ENCODE assay signal across 8 cellular contexts in the genomic region with DNA sequence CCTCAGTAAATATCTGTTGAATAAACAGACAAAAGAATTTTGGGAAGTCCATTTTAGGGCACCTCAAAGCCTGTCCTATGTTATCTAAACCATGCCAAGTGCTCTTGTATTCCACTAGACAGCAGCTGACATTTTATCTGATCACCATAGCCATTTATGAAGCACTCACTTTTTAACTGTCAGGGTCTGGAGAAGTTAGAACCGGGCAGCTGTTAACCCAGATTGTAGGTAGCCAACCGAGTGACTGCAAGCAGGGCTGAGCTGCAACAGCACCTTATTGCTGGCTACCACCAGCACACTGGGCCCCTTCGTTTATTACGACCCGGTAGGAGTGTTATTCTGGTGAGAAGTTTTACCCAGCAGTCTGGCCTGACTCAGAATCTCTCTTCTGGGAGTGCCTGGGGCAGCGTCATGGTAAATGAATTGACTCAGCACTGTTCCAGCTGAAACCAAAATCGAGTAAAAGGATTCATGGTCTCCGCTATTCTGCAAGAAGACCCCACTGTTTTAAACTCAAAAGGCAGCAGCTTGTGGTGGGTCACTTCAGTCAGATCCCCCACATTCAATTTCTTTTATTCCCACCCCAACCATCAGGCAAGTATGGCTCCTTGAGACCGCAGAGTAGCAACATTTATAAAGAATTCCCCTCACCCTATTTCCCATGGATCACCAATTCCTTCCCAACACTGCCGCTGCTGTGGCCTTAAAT. TPM values are rescaled to one million over a fixed set of nuclear protein-coding genes. Genes with fewer than 3 reads are reported as not detected.
A peak's percentile ranks its signal among the peaks of the same experiment; 100 is the strongest.
DNase-seq lines count a peak whose midpoint lies in the region; ATAC-seq and TF ChIP-seq lines count a peak whose summit lies in the region.

No MANE protein-coding gene starts in this region.

- H3K36me3 ChIP-seq in HEK293 (ENCODE audit: control insufficient read depth in 2 of 2, insufficient read depth in 1 of 2, low read length in 2 of 2), result peaks cover 0 to 26% of the 10 kb centered on the region in 2 experiments; a peak in 2 of 3 replicates
- no peaks in the 10 kb centered on the region for H3K36me3 ChIP-seq in esophagus (ENCODE audit: control insufficient read depth in 2 of 2, insufficient read depth in 2 of 2, low read length in 1 of 2)

- WGBS in esophagus, 2 donors, result 34 to 37% methylated on average over 10 of the region's 10 CpGs

- H3K27ac Mint-ChIP-seq in activated CD4-positive, alpha-beta T cell treated with anti-CD3 and anti-CD28 coated beads for 36 hours, result peak overlapping the region; percentile 92

- H3K27me3 ChIP-seq in esophagus (ENCODE audit: control insufficient read depth in 1 of 2, insufficient read depth in 2 of 2, low read length in 2 of 2), result no peaks in the 10 kb centered on the region

- H3K4me3 ChIP-seq in HEK293 (ENCODE audit: low read depth, low read length) (peak overlapping the region; percentile 85), esophagus (ENCODE audit: low read depth in 1 of 2, low read length in 2 of 2) (peak overlapping the region; percentile 80 to 99), retinal pigment epithelial cell (ENCODE audit: low read length) (peak overlapping the region; percentile 94)

- CTCF ChIA-PET in HEK293 (lab: Yijun Ruan, JAX), result interaction anchor here (0.6 to 2.6 kb wide), 7 partner anchors 9 to 375 kb away, joined by 3 to 13 read pairs (median 5); no protein-coding TSS in a partner anchor
- CTCF ChIA-PET in activated CD4-positive, alpha-beta T cell treated with anti-CD3 and anti-CD28 coated beads for 36 hours (lab: Charles Lee), result interaction anchor here (0.7 to 3.5 kb wide), 4 partner anchors 9 to 219 kb away, joined by 3 to 23 read pairs (median 6); no protein-coding TSS in a partner anchor

- H3K4me1 Mint-ChIP-seq in activated CD4-positive, alpha-beta T cell treated with anti-CD3 and anti-CD28 coated beads for 36 hours, result peaks cover 83% of the 10 kb centered on the region

- H3K4me1 ChIP-seq in HEK293 (ENCODE audit: control insufficient read depth, insufficient read depth, low read length) (peaks cover 7% of the 10 kb centered on the region; the same call in 1 of the 2 replicates), esophagus (ENCODE audit: control insufficient read depth in 2 of 2, insufficient read depth in 2 of 2, low read length in 1 of 2) (peaks cover 10 to 22% of the 10 kb centered on the region in 2 donors)

- TF ChIP-seq CTCF in HEK293 (tag by site-specific recombination; IDR thresholded peaks at IDR 0.05) (no peak), retinal pigment epithelial cell (conservative IDR thresholded peaks at IDR 0.05; ENCODE audit: low read depth, low read length) (no peak)

- no peak overlapping the region for H3K27ac ChIP-seq in HEK293 (ENCODE audit: extremely low read depth, low read depth, low read length)
- peak overlapping the region; percentile 75 to 96 for H3K27ac ChIP-seq in esophagus (ENCODE audit: low read depth in 2 of 2, low read length in 1 of 2)

- no peaks in the 10 kb centered on the region for H3K27me3 Mint-ChIP-seq in activated CD4-positive, alpha-beta T cell treated with anti-CD3 and anti-CD28 coated beads for 36 hours

- H3K4me3 Mint-ChIP-seq in activated CD4-positive, alpha-beta T cell treated with anti-CD3 and anti-CD28 coated beads for 36 hours, result peak overlapping the region; percentile 93

- intact Hi-C loops in activated CD4-positive, alpha-beta T cell treated with anti-CD3 and anti-CD28 coated beads for 36 hours (cut with DNase I, micrococcal nuclease), result loop anchor here (2.0 to 10.0 kb wide), 8 partner anchors 42 to 926 kb away; a partner anchor contains a TSS

- H3K36me3 Mint-ChIP-seq in activated CD4-positive, alpha-beta T cell treated with anti-CD3 and anti-CD28 coated beads for 36 hours (ENCODE audit: low read depth), result peaks cover 47% of the 10 kb centered on the region

- H3K9me3 ChIP-seq in HEK293 (ENCODE audit: control insufficient read depth, insufficient read depth, low read depth, low read length) (no peaks in the 10 kb centered on the region), esophagus (ENCODE audit: control insufficient read depth in 2 of 2, insufficient read depth in 1 of 2, low read depth in 1 of 2, low read length in 1 of 2) (no peaks in the 10 kb centered on the region)

- POLR2A ChIA-PET in HEK293 (lab: Yijun Ruan, JAX), result interaction anchor here (0.7 kb wide), 1 partner anchor 258 kb away, joined by 3 read pairs; no protein-coding TSS in a partner anchor
- POLR2A ChIA-PET in activated CD4-positive, alpha-beta T cell treated with anti-CD3 and anti-CD28 coated beads for 36 hours (lab: Charles Lee), result interaction anchor here (1.0 kb wide), 1 partner anchor 407 kb away, joined by 3 read pairs; no protein-coding TSS in a partner anchor

- peak; percentile 81 for DNase-seq in activated CD4-positive, alpha-beta T cell treated with anti-CD3 and anti-CD28 coated beads for 36 hours
- no peak for DNase-seq in retinal pigment epithelial cell (ENCODE audit: low read depth)
- no peak for DNase-seq in NCI-H524 (lab: John Stamatoyannopoulos, UW)
- no peak for DNase-seq in NCI-H2227 treated with DMSO at 0.1 percent for 48 hours (lab: John Stamatoyannopoulos, UW)

- peak; percentile 31 for ATAC-seq in activated CD4-positive, alpha-beta T cell treated with anti-CD3 and anti-CD28 coated beads for 36 hours
- ATAC-seq in GM19397 (IDR thresholded peaks at IDR 0.05; ENCODE audit: unreplicated experiment), result no peak
- no peak for ATAC-seq in HG03139 (IDR thresholded peaks at IDR 0.05; ENCODE audit: unreplicated experiment)

- H3K9me3 Mint-ChIP-seq in activated CD4-positive, alpha-beta T cell treated with anti-CD3 and anti-CD28 coated beads for 36 hours (ENCODE audit: low read depth), result no peaks in the 10 kb centered on the region

TF ChIP-seq in HEK293, 187 proteins besides CTCF, POLR2A, EP300 and RAD21 (continues in another document):
- peak; percentile 60; the same call in 1 of the 2 replicates for TF ChIP-seq ZNF76 (tag by site-specific recombination; IDR thresholded peaks at IDR 0.05; ENCODE audit: borderline replicate concordance, low read depth)
- no peak for TF ChIP-seq ZNF558 (tag by site-specific recombination; IDR thresholded peaks at IDR 0.05)
- TF ChIP-seq ZNF600 (tag by site-specific recombination; IDR thresholded peaks at IDR 0.05), result peak; percentile 61; the same call in 1 of the 2 replicates
- no peak for TF ChIP-seq ZNF768 (tag by site-specific recombination; IDR thresholded peaks at IDR 0.05)
- no peak for TF ChIP-seq ZNF274 (IDR thresholded peaks at IDR 0.05; ENCODE audit: low read length)
- no peak for TF ChIP-seq ZNF274 (tag by site-specific recombination; IDR thresholded peaks at IDR 0.05; ENCODE audit: borderline replicate concordance)
- TF ChIP-seq, protein P1, sequence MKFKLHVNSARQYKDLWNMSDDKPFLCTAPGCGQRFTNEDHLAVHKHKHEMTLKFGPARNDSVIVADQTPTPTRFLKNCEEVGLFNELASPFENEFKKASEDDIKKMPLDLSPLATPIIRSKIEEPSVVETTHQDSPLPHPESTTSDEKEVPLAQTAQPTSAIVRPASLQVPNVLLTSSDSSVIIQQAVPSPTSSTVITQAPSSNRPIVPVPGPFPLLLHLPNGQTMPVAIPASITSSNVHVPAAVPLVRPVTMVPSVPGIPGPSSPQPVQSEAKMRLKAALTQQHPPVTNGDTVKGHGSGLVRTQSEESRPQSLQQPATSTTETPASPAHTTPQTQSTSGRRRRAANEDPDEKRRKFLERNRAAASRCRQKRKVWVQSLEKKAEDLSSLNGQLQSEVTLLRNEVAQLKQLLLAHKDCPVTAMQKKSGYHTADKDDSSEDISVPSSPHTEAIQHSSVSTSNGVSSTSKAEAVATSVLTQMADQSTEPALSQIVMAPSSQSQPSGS (tag by site-specific recombination; IDR thresholded peaks at IDR 0.05; ENCODE audit: low read depth), result no peak
- TF ChIP-seq, protein P2, sequence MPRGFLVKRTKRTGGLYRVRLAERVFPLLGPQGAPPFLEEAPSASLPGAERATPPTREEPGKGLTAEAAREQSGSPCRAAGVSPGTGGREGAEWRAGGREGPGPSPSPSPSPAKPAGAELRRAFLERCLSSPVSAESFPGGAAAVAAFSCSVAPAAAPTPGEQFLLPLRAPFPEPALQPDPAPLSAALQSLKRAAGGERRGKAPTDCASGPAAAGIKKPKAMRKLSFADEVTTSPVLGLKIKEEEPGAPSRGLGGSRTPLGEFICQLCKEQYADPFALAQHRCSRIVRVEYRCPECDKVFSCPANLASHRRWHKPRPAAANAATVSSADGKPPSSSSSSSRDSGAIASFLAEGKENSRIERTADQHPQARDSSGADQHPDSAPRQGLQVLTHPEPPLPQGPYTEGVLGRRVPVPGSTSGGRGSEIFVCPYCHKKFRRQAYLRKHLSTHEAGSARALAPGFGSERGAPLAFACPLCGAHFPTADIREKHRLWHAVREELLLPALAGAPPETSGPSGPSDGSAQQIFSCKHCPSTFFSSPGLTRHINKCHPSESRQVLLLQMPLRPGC (tag by site-specific recombination; IDR thresholded peaks at IDR 0.05), result no peak
- TF ChIP-seq ZNF311 (tag by site-specific recombination; IDR thresholded peaks at IDR 0.05; ENCODE audit: borderline replicate concordance), result no peak
- TF ChIP-seq ZNF19 (tag by site-specific recombination; IDR thresholded peaks at IDR 0.05; ENCODE audit: low read depth), result no peak

RNA-seq across cellular contexts. Expression of a gene that starts 1.7 kb away (rescaled TPM):
- 100 to 1,000 TPM; 177 to 265 TPM for total RNA-seq in activated CD4-positive, alpha-beta T cell treated with anti-CD3 and anti-CD28 coated beads for 36 hours
- 10 to 100 TPM; 57.4 to 73.1 TPM for polyA plus RNA-seq in esophagus

RNA-seq across cellular contexts. Expression of a gene that starts 42.2 kb away (rescaled TPM):
- 10 to 100 TPM; 13.2 to 16.8 TPM for total RNA-seq in activated CD4-positive, alpha-beta T cell treated with anti-CD3 and anti-CD28 coated beads for 36 hours
- polyA plus RNA-seq in esophagus, result 10 to 100 TPM; 31.5 to 56.2 TPM
